Comparison of ENCODE assay signal across 28 cellular contexts in the genomic region with DNA sequence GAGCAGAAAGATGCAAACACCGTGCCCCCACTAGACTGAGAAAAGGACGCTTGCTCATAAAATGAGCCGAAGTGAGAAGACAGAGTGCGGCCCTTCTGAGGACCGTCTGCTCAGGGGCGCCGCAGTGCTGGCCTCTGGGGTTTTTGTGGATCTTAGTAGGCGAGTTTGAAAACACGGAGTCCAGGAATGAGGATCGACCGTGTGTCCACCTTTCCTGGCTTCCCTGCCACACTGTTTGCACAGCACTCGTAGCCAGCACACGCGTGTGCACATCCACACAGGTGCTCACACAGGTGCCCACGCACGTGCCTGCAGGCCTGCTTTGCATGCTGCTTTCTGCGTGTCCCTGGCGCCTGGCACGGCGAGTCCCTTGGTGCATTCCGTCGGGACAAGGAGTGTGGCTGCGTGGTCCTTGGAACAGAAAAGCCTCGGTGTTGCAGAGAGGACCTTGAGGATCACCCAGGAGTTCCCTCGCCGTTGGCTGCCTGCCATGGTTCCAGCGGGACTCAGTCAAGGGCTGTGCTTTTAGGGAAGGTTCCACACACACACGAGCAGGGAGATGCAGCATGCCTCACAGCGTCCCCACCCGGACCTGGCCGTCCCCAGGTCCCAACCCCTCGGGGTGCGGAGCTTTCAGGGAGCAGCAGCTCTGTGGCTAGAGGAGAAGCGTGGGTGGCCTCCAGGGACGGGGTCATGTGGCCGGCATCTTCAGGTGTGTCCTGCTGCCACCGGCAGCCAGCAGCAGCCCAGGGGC. TPM values are rescaled to one million over a fixed set of nuclear protein-coding genes. Genes with fewer than 3 reads are reported as not detected.
"Had no signal": no experiment of that assay in that cellular context is flagged by ENCODE, and none has a peak within 500 bp of the region (broad histone marks: within the 10 kb centered on the region; RNA-seq: fewer than 3 reads in every experiment).

No MANE protein-coding gene starts in this region.

- H3K27ac Mint-ChIP-seq: activated CD4-positive, alpha-beta T cell treated with anti-CD3 and anti-CD28 coated beads, Interleukin-2, amount 10 ng/mL, durations not matched to agents 24 days and 14 days; activated CD8-positive, alpha-beta memory T cell treated with anti-CD3 and anti-CD28 coated beads, Interleukin-2, amount 10 ng/mL, durations not matched to agents 7 days and 5 days; activated CD8-positive, alpha-beta T cell treated with anti-CD3 and anti-CD28 coated beads for 36 hours; activated naive CD8-positive, alpha-beta T cell treated with anti-CD3 and anti-CD28 coated beads, Interleukin-2, amount 50 U/mL, for 24 hours; brain; immature natural killer cell; stimulated activated effector memory CD8-positive, alpha-beta T cell treated with anti-CD3 and anti-CD28 coated beads, Interleukin-12 subunit alpha, Interleukin-12 subunit beta, amount 100 ng/mL, for 72 hours had no signal

- H3K27ac ChIP-seq: hepatocyte had no signal

- H3K9me3 ChIP-seq: transverse colon had no signal

- H3K4me1 Mint-ChIP-seq: activated CD4-positive, alpha-beta T cell treated with anti-CD3 and anti-CD28 coated beads, Interleukin-2, amount 10 ng/mL, durations not matched to agents 24 days and 14 days; activated CD8-positive, alpha-beta memory T cell treated with anti-CD3 and anti-CD28 coated beads, Interleukin-2, amount 10 ng/mL, durations not matched to agents 7 days and 5 days; brain; immature natural killer cell; stimulated activated effector memory CD8-positive, alpha-beta T cell treated with anti-CD3 and anti-CD28 coated beads, Interleukin-12 subunit alpha, Interleukin-12 subunit beta, amount 100 ng/mL, for 72 hours had no signal

- DNase-seq: activated CD4-positive, alpha-beta T cell treated with anti-CD3 and anti-CD28 coated beads, Interleukin-2, amount 10 ng/mL, durations not matched to agents 24 days and 14 days; activated CD8-positive, alpha-beta memory T cell treated with anti-CD3 and anti-CD28 coated beads, Interleukin-2, amount 10 ng/mL, durations not matched to agents 7 days and 5 days; activated CD8-positive, alpha-beta T cell treated with anti-CD3 and anti-CD28 coated beads for 36 hours; activated effector memory CD4-positive, alpha-beta T cell treated with anti-CD3 and anti-CD28 coated beads, Interleukin-2, amount 50 U/mL, for 16 hours; activated naive CD4-positive, alpha-beta T cell treated with anti-CD3 and anti-CD28 coated beads, Interleukin-2, amount 50 U/mL, for 16 hours; activated naive CD8-positive, alpha-beta T cell treated with anti-CD3 and anti-CD28 coated beads, Interleukin-2, amount 50 U/mL, for 24 hours; activated T-cell treated with anti-CD3 and anti-CD28 coated beads for 4 hours; anterior cingulate cortex; effector CD4-positive, alpha-beta T cell; erythroblast; foreskin fibroblast; immature natural killer cell; left ventricle myocardium superior; mammary epithelial cell; occipital lobe; small intestine; stimulated activated CD4-positive, alpha-beta T cell treated with anti-CD3 and anti-CD28 coated beads, Interleukin-2, amount 100 ng/mL, for 24 hours; T-helper 9 cell; transverse colon had no signal

- H3K4me3 Mint-ChIP-seq: activated CD4-positive, alpha-beta T cell treated with anti-CD3 and anti-CD28 coated beads, Interleukin-2, amount 10 ng/mL, durations not matched to agents 24 days and 14 days; activated CD8-positive, alpha-beta memory T cell treated with anti-CD3 and anti-CD28 coated beads, Interleukin-2, amount 10 ng/mL, durations not matched to agents 7 days and 5 days; activated CD8-positive, alpha-beta T cell treated with anti-CD3 and anti-CD28 coated beads for 36 hours; activated naive CD8-positive, alpha-beta T cell treated with anti-CD3 and anti-CD28 coated beads, Interleukin-2, amount 50 U/mL, for 24 hours; brain; immature natural killer cell; stimulated activated effector memory CD8-positive, alpha-beta T cell treated with anti-CD3 and anti-CD28 coated beads, Interleukin-12 subunit alpha, Interleukin-12 subunit beta, amount 100 ng/mL, for 72 hours had no signal

- H3K27me3 ChIP-seq: hepatocyte, transverse colon had no signal

- H3K4me2 ChIP-seq: hepatocyte had no signal

- H3K27me3 Mint-ChIP-seq: activated CD4-positive, alpha-beta T cell treated with anti-CD3 and anti-CD28 coated beads, Interleukin-2, amount 10 ng/mL, durations not matched to agents 24 days and 14 days; activated CD8-positive, alpha-beta memory T cell treated with anti-CD3 and anti-CD28 coated beads, Interleukin-2, amount 10 ng/mL, durations not matched to agents 7 days and 5 days; activated CD8-positive, alpha-beta T cell treated with anti-CD3 and anti-CD28 coated beads for 36 hours; activated naive CD8-positive, alpha-beta T cell treated with anti-CD3 and anti-CD28 coated beads, Interleukin-2, amount 50 U/mL, for 24 hours; brain had no signal

- H3K4me3 ChIP-seq: hepatocyte, transverse colon had no signal

- FAIRE-seq: endometrium, small intestine, urothelium cell line had no signal

- H2AFZ ChIP-seq: hepatocyte had no signal

- H3K79me2 ChIP-seq: hepatocyte had no signal

- H3K9me3 Mint-ChIP-seq: activated CD4-positive, alpha-beta T cell treated with anti-CD3 and anti-CD28 coated beads, Interleukin-2, amount 10 ng/mL, durations not matched to agents 24 days and 14 days; activated CD8-positive, alpha-beta T cell treated with anti-CD3 and anti-CD28 coated beads for 36 hours; activated naive CD8-positive, alpha-beta T cell treated with anti-CD3 and anti-CD28 coated beads, Interleukin-2, amount 50 U/mL, for 24 hours; brain; immature natural killer cell; stimulated activated effector memory CD8-positive, alpha-beta T cell treated with anti-CD3 and anti-CD28 coated beads, Interleukin-12 subunit alpha, Interleukin-12 subunit beta, amount 100 ng/mL, for 72 hours had no signal

RNA-seq across cellular contexts. Expression of a gene that starts 57.6 kb away (rescaled TPM):
- total RNA-seq: activated CD4-positive, alpha-beta T cell treated with anti-CD3 and anti-CD28 coated beads, Interleukin-2, amount 10 ng/mL, durations not matched to agents 24 days and 14 days; activated CD8-positive, alpha-beta memory T cell treated with anti-CD3 and anti-CD28 coated beads, Interleukin-2, amount 10 ng/mL, durations not matched to agents 7 days and 5 days; activated CD8-positive, alpha-beta T cell treated with anti-CD3 and anti-CD28 coated beads for 36 hours; cardiac septum; chondrocyte; glomerular endothelial cell; left ventricle myocardium superior; T-helper 1 cell treated with Interleukin-12 subunit alpha and Interleukin-12 subunit beta and Interleukin-4 antibody, amounts not matched to agents 30 ng/mL and 1 ng/mL, for 36 hours; transverse colon had no signal
- polyA plus RNA-seq: hepatocyte, immature natural killer cell, mammary epithelial cell had no signal
